Comparison of ENCODE assay signal across 8 cellular contexts in the genomic region with DNA sequence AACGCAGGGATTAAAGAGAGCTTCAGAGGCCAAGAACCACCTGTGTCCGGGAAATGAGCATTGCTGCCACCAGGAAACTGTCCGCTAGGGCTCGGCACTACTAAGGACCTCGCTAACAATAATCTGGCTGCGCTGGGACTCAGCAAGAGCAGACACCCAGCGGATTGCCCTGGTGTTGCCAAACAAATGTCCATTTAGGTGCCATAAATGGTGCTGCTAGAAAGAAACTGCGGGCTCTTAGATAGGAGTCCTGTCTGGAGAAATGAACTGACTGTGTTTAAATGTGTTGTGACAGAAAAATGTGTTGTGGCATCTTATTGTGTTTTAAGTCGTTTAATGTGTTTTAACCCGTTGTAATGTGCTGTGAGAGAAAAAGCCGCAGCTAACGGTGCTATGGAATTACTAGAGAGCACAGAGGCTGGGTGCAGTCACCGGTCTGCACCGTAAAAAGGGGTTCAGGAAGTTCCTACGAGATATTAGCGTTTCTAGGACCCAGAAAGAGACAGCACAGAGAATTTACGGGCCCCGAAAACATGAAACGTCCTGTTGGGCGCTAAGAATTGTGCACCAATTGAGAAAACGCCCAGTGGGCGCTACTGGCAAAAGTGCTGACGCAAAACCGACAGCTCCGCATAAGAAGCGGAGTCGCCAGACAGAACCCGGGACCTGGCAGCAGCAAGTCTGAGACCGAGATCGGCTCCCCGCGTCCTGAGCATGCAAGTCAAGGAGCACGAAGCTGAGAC.
DNase-seq lines count a peak whose midpoint lies in the region; FAIRE-seq and TF ChIP-seq lines count a peak whose summit lies in the region.

No MANE protein-coding gene starts in this region.

- intact Hi-C loops in tibial artery (cut with DNase I; ENCODE audit: low total_unique reads) = loop anchor here (5.0 kb wide), 2 partner anchors 43 to 93 kb away; a partner anchor contains a TSS

- H3K36me3 ChIP-seq in duodenal mucosa (ENCODE audit: control insufficient read depth in 1 of 2, insufficient read depth in 2 of 2, low read length in 2 of 2) (no peaks in the 10 kb centered on the region), muscle layer of duodenum (ENCODE audit: control insufficient read depth in 1 of 2, insufficient read depth in 2 of 2, low read length in 2 of 2) (no peaks in the 10 kb centered on the region), tibial artery (no peaks in the 10 kb centered on the region)

- peaks cover 37 to 51% of the 10 kb centered on the region in 2 donors for H3K27me3 ChIP-seq in duodenal mucosa (ENCODE audit: control insufficient read depth in 1 of 2, insufficient read depth in 2 of 2, low read length in 2 of 2)
- peaks cover 48% of the 10 kb centered on the region for H3K27me3 ChIP-seq in muscle layer of duodenum (ENCODE audit: low read depth, low read length)
- peaks cover 0 to 3% of the 10 kb centered on the region in 2 donors for H3K27me3 ChIP-seq in tibial artery

- H3K9ac ChIP-seq in duodenal mucosa (ENCODE audit: low read depth in 1 of 2, low read length in 2 of 2) = peak overlapping the region in 1 of 2 donors; percentile 4

- H3K27ac ChIP-seq in duodenal mucosa (ENCODE audit: low read depth, low read length) (no peak overlapping the region), muscle layer of duodenum (ENCODE audit: low read length) (peak overlapping the region; percentile 89), tibial artery (peak overlapping the region; percentile 78 to 92)

- FAIRE-seq in H54 (lab: Jason Lieb, UNC) = no peak

- H3K4me3 ChIP-seq in GM12865 (ENCODE audit: low read depth, low read length) = peak overlapping the region; percentile 75
- peak overlapping the region; percentile 33 to 65 for H3K4me3 ChIP-seq in duodenal mucosa (ENCODE audit: low read depth in 1 of 2, low read length in 2 of 2)
- H3K4me3 ChIP-seq in muscle layer of duodenum (ENCODE audit: low read depth in 1 of 2, low read length in 2 of 2) = peak overlapping the region; percentile 36 to 46
- H3K4me3 ChIP-seq in tibial artery = peak overlapping the region; percentile 56 to 60

- TF ChIP-seq CTCF in GM12865 (IDR thresholded peaks at IDR 0.05; ENCODE audit: insufficient read depth, low read depth, low read length, missing control alignments) (peak; percentile 51), tibial artery (IDR thresholded peaks at IDR 0.05) (peak; percentile 47 to 50)

- TF ChIP-seq POLR2A in H54 (IDR thresholded peaks at IDR 0.05; ENCODE audit: low read depth, low read length) = peak; percentile 32; the same call in 1 of the 2 replicates

- peak; percentile 90 for DNase-seq in GM12865 (ENCODE audit: low read depth)
- peak; percentile 47 for DNase-seq in H54 (ENCODE audit: insufficient read length, low spot score)
- DNase-seq in MV-4-11 (lab: John Stamatoyannopoulos, UW) = peak; percentile 80
- DNase-seq in activated CD4-positive, alpha-beta T cell treated with anti-CD3 and anti-CD28 coated beads, Interleukin-2, amount 50 U/mL, for 24 hours (ENCODE audit: low read depth in 1 of 2, low spot score in 1 of 2) = peak; percentile 26 to 30
- DNase-seq in tibial artery = peak; percentile 61 to 77
- no peak for DNase-seq in cerebellar nuclear complex (lab: John Stamatoyannopoulos, UW)

- H3K9me3 ChIP-seq in duodenal mucosa (ENCODE audit: control insufficient read depth in 1 of 2, low read length in 2 of 2) (no peaks in the 10 kb centered on the region), muscle layer of duodenum (ENCODE audit: control insufficient read depth in 1 of 2, low read length in 2 of 2) (peaks cover 5 to 6% of the 10 kb centered on the region in 2 donors), tibial artery (peaks cover 0 to 23% (median 16%) of the 10 kb centered on the region in 3 donors)

- H3K4me1 ChIP-seq in duodenal mucosa (ENCODE audit: control insufficient read depth in 1 of 2, insufficient read depth in 2 of 2, low read length in 2 of 2) (peaks cover 6 to 13% of the 10 kb centered on the region in 2 donors), muscle layer of duodenum (ENCODE audit: control insufficient read depth in 1 of 2, insufficient read depth in 2 of 2, low read length in 2 of 2) (peaks cover 0 to 29% of the 10 kb centered on the region in 2 donors), tibial artery (peaks cover 0 to 36% (median 13%) of the 10 kb centered on the region in 4 donors)

Comparison
In these comparisons a context has a peak if more than half of its experiments do, and no peak if none do; other contexts are left out.
1. DNase-seq: peak in GM12865 (single experiment), H54 (single experiment), MV-4-11 (single experiment), activated CD4-positive, alpha-beta T cell treated with anti-CD3 and anti-CD28 coated beads, Interleukin-2, amount 50 U/mL, for 24 hours (2 of 2) and tibial artery (2 of 2); none in cerebellar nuclear complex (0 of 2).
2. Peak in every context shown above with its lines, with median percentiles within 50 percentile points of each other: H3K4me3 ChIP-seq.